In the genomic region with DNA sequence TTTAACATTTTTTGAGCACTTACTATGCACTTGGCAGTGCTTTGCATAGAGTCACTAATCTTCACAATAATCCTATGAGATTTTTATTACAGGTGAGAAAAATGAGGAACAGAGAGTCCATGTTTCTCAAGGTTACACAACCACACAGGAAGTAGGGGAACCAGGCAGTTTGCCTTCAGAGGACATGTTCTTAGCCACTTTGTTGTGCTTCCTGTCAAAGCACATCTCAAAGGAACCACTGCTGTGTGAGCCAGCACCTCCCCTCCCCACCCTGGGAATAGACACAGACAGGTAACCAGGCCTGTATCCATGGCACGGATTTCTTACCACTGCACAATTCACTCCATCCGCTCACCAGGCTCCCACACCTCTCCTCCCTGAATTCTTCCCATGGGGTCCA, we compare ENCODE assay signal across 10 cellular contexts. TPM values are rescaled to one million over a fixed set of nuclear protein-coding genes. Genes with fewer than 3 reads are reported as not detected.
A peak's percentile ranks its signal among the peaks of the same experiment; 100 is the strongest.
DNase-seq lines count a peak whose midpoint lies in the region; ATAC-seq and TF ChIP-seq lines count a peak whose summit lies in the region.
"Had no signal": no experiment of that assay in that cellular context is flagged by ENCODE, and none has a peak within 500 bp of the region (broad histone marks: within the 10 kb centered on the region; RNA-seq: fewer than 3 reads in every experiment).

No MANE protein-coding gene starts in this region.

- H3K4me3 Mint-ChIP-seq in activated naive CD8-positive, alpha-beta T cell, result peak overlapping the region; percentile 11
- no peak overlapping the region for H3K4me3 Mint-ChIP-seq in activated naive CD8-positive, alpha-beta T cell treated with anti-CD3 and anti-CD28 coated beads, Interleukin-2, amount 50 U/mL, for 24 hours
- no peak overlapping the region for H3K4me3 Mint-ChIP-seq in progenitor cell of endocrine pancreas (ENCODE audit: low read depth)

- DNase-seq in activated naive CD8-positive, alpha-beta T cell treated with anti-CD3 and anti-CD28 coated beads, Interleukin-2, amount 50 U/mL, for 24 hours, result no peak
- DNase-seq in NB4 (ENCODE audit: low read depth), result peak; percentile 81
- no peak for DNase-seq in upper lobe of left lung
- DNase-seq in NCI-H2227 (lab: John Stamatoyannopoulos, UW; ENCODE audit: unreplicated experiment), result no peak
- DNase-seq in progenitor cell of endocrine pancreas (ENCODE audit: low spot score, unreplicated experiment), result no peak
- DNase-seq: body of pancreas, NCI-H1105 treated with DMSO at 0.1 percent for 48 hours had no signal

- no peaks in the 10 kb centered on the region for H3K27me3 Mint-ChIP-seq in activated naive CD8-positive, alpha-beta T cell
- no peaks in the 10 kb centered on the region for H3K27me3 Mint-ChIP-seq in activated naive CD8-positive, alpha-beta T cell treated with anti-CD3 and anti-CD28 coated beads, Interleukin-2, amount 50 U/mL, for 24 hours
- H3K27me3 Mint-ChIP-seq in progenitor cell of endocrine pancreas, result peaks cover 18% of the 10 kb centered on the region

- no peaks in the 10 kb centered on the region for H3K36me3 Mint-ChIP-seq in activated naive CD8-positive, alpha-beta T cell
- no peaks in the 10 kb centered on the region for H3K36me3 Mint-ChIP-seq in activated naive CD8-positive, alpha-beta T cell treated with anti-CD3 and anti-CD28 coated beads, Interleukin-2, amount 50 U/mL, for 24 hours (ENCODE audit: low read depth)
- H3K36me3 Mint-ChIP-seq in progenitor cell of endocrine pancreas (ENCODE audit: insufficient read depth), result no peaks in the 10 kb centered on the region

- no peak for TF ChIP-seq CTCF in NB4 (IDR thresholded peaks at IDR 0.05; ENCODE audit: low read depth, low read length)
- no peak for TF ChIP-seq CTCF in upper lobe of left lung (IDR thresholded peaks at IDR 0.05)
- no peak for TF ChIP-seq CTCF in progenitor cell of endocrine pancreas (IDR thresholded peaks at IDR 0.05; ENCODE audit: unreplicated experiment)

- WGBS in upper lobe of left lung, 2 donors, result 87 to 88% methylated on average over 2 of the region's 2 CpGs

- no peak for TF ChIP-seq EP300 in upper lobe of left lung (IDR thresholded peaks at IDR 0.05)

- no peak for ATAC-seq in activated naive CD8-positive, alpha-beta T cell treated with anti-CD3 and anti-CD28 coated beads, Interleukin-2, amount 50 U/mL, for 24 hours
- ATAC-seq in HG02938 (IDR thresholded peaks at IDR 0.05; ENCODE audit: unreplicated experiment) (peak; percentile 65), upper lobe of left lung (ENCODE audit: low FRiP score in 2 of 2) (no peak), HG02588 (IDR thresholded peaks at IDR 0.05; ENCODE audit: unreplicated experiment) (no peak)
- ATAC-seq: body of pancreas had no signal

- H3K27ac Mint-ChIP-seq in activated naive CD8-positive, alpha-beta T cell, result peak overlapping the region; percentile 16
- H3K27ac Mint-ChIP-seq in activated naive CD8-positive, alpha-beta T cell treated with anti-CD3 and anti-CD28 coated beads, Interleukin-2, amount 50 U/mL, for 24 hours, result no peak overlapping the region
- H3K27ac Mint-ChIP-seq in progenitor cell of endocrine pancreas, result no peak overlapping the region

- peaks cover 52% of the 10 kb centered on the region for H3K4me1 Mint-ChIP-seq in activated naive CD8-positive, alpha-beta T cell (ENCODE audit: low read depth)
- H3K4me1 Mint-ChIP-seq in activated naive CD8-positive, alpha-beta T cell treated with anti-CD3 and anti-CD28 coated beads, Interleukin-2, amount 50 U/mL, for 24 hours, result peaks cover 59% of the 10 kb centered on the region
- H3K4me1 Mint-ChIP-seq in progenitor cell of endocrine pancreas (ENCODE audit: low read depth), result no peaks in the 10 kb centered on the region

- no peaks in the 10 kb centered on the region for H3K36me3 ChIP-seq in upper lobe of left lung

- H3K4me3 ChIP-seq in NB4 (ENCODE audit: low read depth, low read length) (no peak overlapping the region), upper lobe of left lung (no peak overlapping the region)
- H3K4me3 ChIP-seq: body of pancreas had no signal

- no peaks in the 10 kb centered on the region for H3K27me3 ChIP-seq in upper lobe of left lung
- H3K27me3 ChIP-seq: body of pancreas had no signal

- no peaks in the 10 kb centered on the region for H3K9me3 Mint-ChIP-seq in activated naive CD8-positive, alpha-beta T cell (ENCODE audit: low read depth)
- no peaks in the 10 kb centered on the region for H3K9me3 Mint-ChIP-seq in activated naive CD8-positive, alpha-beta T cell treated with anti-CD3 and anti-CD28 coated beads, Interleukin-2, amount 50 U/mL, for 24 hours
- H3K9me3 Mint-ChIP-seq in progenitor cell of endocrine pancreas (ENCODE audit: low read depth), result no peaks in the 10 kb centered on the region

- no peaks in the 10 kb centered on the region for H3K9me3 ChIP-seq in upper lobe of left lung
- H3K9me3 ChIP-seq: body of pancreas had no signal

- peak overlapping the region; percentile 29 to 60 (median 52) for H3K27ac ChIP-seq in upper lobe of left lung
- H3K27ac ChIP-seq: body of pancreas had no signal

- TF ChIP-seq POLR2A in NB4 (IDR thresholded peaks at IDR 0.05; ENCODE audit: extremely low read depth, insufficient read length) (no peak), upper lobe of left lung (IDR thresholded peaks at IDR 0.05) (no peak)

- peaks cover 0 to 18% (median 8%) of the 10 kb centered on the region in 4 donors for H3K4me1 ChIP-seq in upper lobe of left lung
- H3K4me1 ChIP-seq: body of pancreas had no signal

RNA-seq across cellular contexts. Expression of a gene that starts 6.3 kb away (rescaled TPM):
- 1 to 10 TPM; 4.6 to 7.9 (median 6.0) TPM for total RNA-seq in upper lobe of left lung
- total RNA-seq in progenitor cell of endocrine pancreas, result 12.4 and 15.4 TPM in 2 replicates

RNA-seq across cellular contexts. Expression of a gene that starts 25.1 kb away (rescaled TPM):
- under 1 TPM in 4 of 6 donors, not detected in 2; 0.10 to 0.74 (median 0.49) TPM for total RNA-seq in upper lobe of left lung
- 0.29 and 0.38 TPM in 2 replicates for total RNA-seq in progenitor cell of endocrine pancreas
